Comparison of ENCODE assay signal across 16 cellular contexts in genomic region chr15:100705065-100705464, GRCh38.
DNase-seq lines count a peak whose midpoint lies in the region; ATAC-seq, FAIRE-seq and TF ChIP-seq lines count a peak whose summit lies in the region.
"Had no signal": no experiment of that assay in that cellular context is flagged by ENCODE, and none has a peak within 500 bp of the region (broad histone marks: within the 10 kb centered on the region; RNA-seq: fewer than 3 reads in every experiment).

No MANE protein-coding gene starts in this region.

- DNase-seq in right atrium auricular region (ENCODE audit: low spot score) (peak; percentile 44), cardiac septum (ENCODE audit: low spot score) (no peak), astrocyte (ENCODE audit: low read depth) (no peak), keratinocyte (ENCODE audit: low read depth, low spot score) (no peak), cortex of kidney (lab: John Stamatoyannopoulos, UW) (no peak), NCI-H526 (lab: John Stamatoyannopoulos, UW) (no peak), left lung (no peak)
- DNase-seq: C1 segment of cervical spinal cord, NCI-H187, NCI-H345, NCI-H69, RPMI8226, SJCRH30 had no signal

- no peaks in the 10 kb centered on the region for H3K36me3 Mint-ChIP-seq in astrocyte (ENCODE audit: low read depth, unreplicated experiment)

- TF ChIP-seq CTCF in right atrium auricular region (IDR thresholded peaks at IDR 0.05) (no peak), astrocyte (IDR thresholded peaks at IDR 0.05; ENCODE audit: insufficient read depth, low read depth, low read length) (no peak), keratinocyte (optimal IDR thresholded peaks at IDR 0.05 in 1 of 3, IDR thresholded peaks at IDR 0.05 in 1 of 3, conservative IDR thresholded peaks at IDR 0.05 in 1 of 3; ENCODE audit: extremely low read depth in 1 of 3, insufficient read depth in 2 of 3, low read length in 3 of 3) (no peak), left lung (IDR thresholded peaks at IDR 0.05) (no peak)

- dilution Hi-C loops in keratinocyte (cut with MboI; ENCODE audit: extremely low pct_ligation_motif_present, low sequenced_read_pairs): no loop called here

- H3K79me2 ChIP-seq in astrocyte (ENCODE audit: insufficient read depth, low read length) (no peaks in the 10 kb centered on the region), keratinocyte (ENCODE audit: control insufficient read depth, insufficient read depth, low read length) (no peaks in the 10 kb centered on the region)

- H2AFZ ChIP-seq in astrocyte (ENCODE audit: low read depth, low read length): no peak overlapping the region
- no peak overlapping the region for H2AFZ ChIP-seq in keratinocyte (ENCODE audit: control insufficient read depth, low read length)

- no peaks in the 10 kb centered on the region for H3K27me3 ChIP-seq in right atrium auricular region
- H3K27me3 ChIP-seq in astrocyte (ENCODE audit: insufficient read depth, low read length): no peaks in the 10 kb centered on the region
- no peaks in the 10 kb centered on the region for H3K27me3 ChIP-seq in keratinocyte (ENCODE audit: control insufficient read depth, extremely low read depth, insufficient read depth, low read length)
- no peaks in the 10 kb centered on the region for H3K27me3 ChIP-seq in left lung
- H3K27me3 ChIP-seq: SJCRH30 had no signal

- H3K4me3 Mint-ChIP-seq in astrocyte (ENCODE audit: unreplicated experiment): no peak overlapping the region

- FAIRE-seq in astrocyte (lab: Jason Lieb, UNC) (no peak), keratinocyte (lab: Jason Lieb, UNC) (no peak)
- FAIRE-seq: A204.1, GM12892 had no signal

- no peak overlapping the region for H3K9ac ChIP-seq in astrocyte (ENCODE audit: low read length)
- H3K9ac ChIP-seq in keratinocyte (ENCODE audit: control insufficient read depth, extremely low read depth, insufficient read depth, low read length): peak overlapping the region; percentile 5

- peaks cover 11% of the 10 kb centered on the region for H3K27me3 Mint-ChIP-seq in astrocyte (ENCODE audit: low read depth, unreplicated experiment)

- H3K4me2 ChIP-seq in astrocyte (ENCODE audit: low read length) (peak overlapping the region; percentile 39), keratinocyte (ENCODE audit: control insufficient read depth, extremely low read depth, insufficient read depth, low read depth, low read length) (peak overlapping the region; percentile 33)

- intact Hi-C loops in cardiac septum (cut with DNase I) (no loop called here), left lung (cut with DNase I) (no loop called here)

- H3K4me3 ChIP-seq in right atrium auricular region: no peak overlapping the region
- no peak overlapping the region for H3K4me3 ChIP-seq in astrocyte (ENCODE audit: insufficient read depth, low read depth, low read length)
- no peak overlapping the region for H3K4me3 ChIP-seq in keratinocyte (ENCODE audit: control insufficient read depth in 2 of 3, extremely low read depth in 1 of 3, insufficient read depth in 2 of 3, low read depth in 1 of 3, low read length in 3 of 3)
- H3K4me3 ChIP-seq in left lung: no peak overlapping the region
- H3K4me3 ChIP-seq: SJCRH30 had no signal

- H4K20me1 ChIP-seq in astrocyte (ENCODE audit: insufficient read depth, low read length) (no peaks in the 10 kb centered on the region), keratinocyte (ENCODE audit: control insufficient read depth, extremely low read depth, insufficient read depth, low read length) (no peaks in the 10 kb centered on the region)

- H3K4me1 ChIP-seq in right atrium auricular region (no peaks in the 10 kb centered on the region), astrocyte (ENCODE audit: insufficient read depth, low read length) (peaks cover 21% of the 10 kb centered on the region), keratinocyte (ENCODE audit: control insufficient read depth, extremely low read depth, insufficient read depth, low read length) (peaks cover 20% of the 10 kb centered on the region), left lung (no peaks in the 10 kb centered on the region)

- ATAC-seq in GM19351 (IDR thresholded peaks at IDR 0.05; ENCODE audit: unreplicated experiment) (no peak), left lung (no peak)

- H3K9me3 Mint-ChIP-seq in astrocyte (ENCODE audit: unreplicated experiment): peaks cover 11% of the 10 kb centered on the region

- H3K27ac Mint-ChIP-seq in astrocyte (ENCODE audit: unreplicated experiment): no peak overlapping the region

- no peaks in the 10 kb centered on the region for H3K9me3 ChIP-seq in right atrium auricular region
- no peaks in the 10 kb centered on the region for H3K9me3 ChIP-seq in astrocyte (ENCODE audit: insufficient read depth, low read depth, low read length)
- no peaks in the 10 kb centered on the region for H3K9me3 ChIP-seq in keratinocyte (ENCODE audit: control insufficient read depth, low read depth, low read length)
- no peaks in the 10 kb centered on the region for H3K9me3 ChIP-seq in left lung

- no peak overlapping the region for H3K27ac ChIP-seq in right atrium auricular region
- H3K27ac ChIP-seq in astrocyte (ENCODE audit: low read depth, low read length): peak overlapping the region; percentile 63
- H3K27ac ChIP-seq in keratinocyte (ENCODE audit: control insufficient read depth, insufficient read depth, low read length): peak overlapping the region; percentile 69
- H3K27ac ChIP-seq in left lung: no peak overlapping the region
- H3K27ac ChIP-seq: SJCRH30 had no signal

- H3K4me1 Mint-ChIP-seq in astrocyte (ENCODE audit: low read depth, unreplicated experiment): no peaks in the 10 kb centered on the region

- H3K36me3 ChIP-seq in right atrium auricular region (no peaks in the 10 kb centered on the region), astrocyte (ENCODE audit: insufficient read depth, low read length) (no peaks in the 10 kb centered on the region), keratinocyte (ENCODE audit: control insufficient read depth in 2 of 2, extremely low read depth in 1 of 2, insufficient read depth in 2 of 2, low read length in 2 of 2) (no peaks in the 10 kb centered on the region), left lung (no peaks in the 10 kb centered on the region)
- H3K36me3 ChIP-seq: SJCRH30 had no signal

- no peaks in the 10 kb centered on the region for H3K9me1 ChIP-seq in keratinocyte (ENCODE audit: control insufficient read depth, extremely low read depth, insufficient read depth, low read length)

Comparison
In these comparisons a context has a peak if more than half of its experiments do, and no peak if none do; other contexts are left out.
1. H3K27ac ChIP-seq: peak in astrocyte (single experiment) and keratinocyte (single experiment); none in right atrium auricular region (0 of 2) and left lung (0 of 2).